Comparison of ENCODE assay signal across 1 cellular context in the genomic region with DNA sequence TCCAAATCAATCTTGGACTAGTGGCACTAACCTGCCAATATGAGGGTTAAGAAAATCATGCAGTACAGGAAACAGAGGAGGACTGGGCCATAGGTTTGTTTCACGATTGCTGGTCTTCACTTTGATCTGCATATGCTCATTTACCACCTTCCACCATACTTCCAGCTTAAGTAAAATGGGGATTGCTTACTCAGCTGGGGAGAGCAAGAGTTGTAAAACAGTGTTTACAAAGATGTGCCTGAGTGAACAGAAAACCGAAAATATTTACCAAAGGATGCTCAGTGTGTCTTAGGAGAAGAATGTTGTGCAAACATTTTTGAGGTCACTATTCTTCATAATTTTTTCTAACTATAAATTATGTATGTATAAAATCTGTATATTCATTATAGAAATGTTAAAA.
TF ChIP-seq lines count a peak whose summit lies in the region.

No MANE protein-coding gene starts in this region.

TF ChIP-seq in IMR-90, 13 proteins besides CTCF, POLR2A, EP300 and RAD21 (continued from another document):
- TF ChIP-seq, protein P1, sequence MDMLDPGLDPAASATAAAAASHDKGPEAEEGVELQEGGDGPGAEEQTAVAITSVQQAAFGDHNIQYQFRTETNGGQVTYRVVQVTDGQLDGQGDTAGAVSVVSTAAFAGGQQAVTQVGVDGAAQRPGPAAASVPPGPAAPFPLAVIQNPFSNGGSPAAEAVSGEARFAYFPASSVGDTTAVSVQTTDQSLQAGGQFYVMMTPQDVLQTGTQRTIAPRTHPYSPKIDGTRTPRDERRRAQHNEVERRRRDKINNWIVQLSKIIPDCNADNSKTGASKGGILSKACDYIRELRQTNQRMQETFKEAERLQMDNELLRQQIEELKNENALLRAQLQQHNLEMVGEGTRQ (IDR thresholded peaks at IDR 0.05; ENCODE audit: low read depth, low read length): no peak
- TF ChIP-seq MAFK (IDR thresholded peaks at IDR 0.05; ENCODE audit: low read depth, low read length): no peak
- TF ChIP-seq CHD1 (IDR thresholded peaks at IDR 0.05; ENCODE audit: low read depth, low read length): no peak
- TF ChIP-seq BHLHE40 (IDR thresholded peaks at IDR 0.05; ENCODE audit: low read depth, low read length): no peak
- TF ChIP-seq MXI1 (IDR thresholded peaks at IDR 0.05; ENCODE audit: borderline replicate concordance, low read depth, low read length): no peak
- no peak for TF ChIP-seq SMC3 (IDR thresholded peaks at IDR 0.05; ENCODE audit: low read depth, low read length)
- no peak for TF ChIP-seq FOS (IDR thresholded peaks at IDR 0.05; ENCODE audit: low read depth, low read length)
- TF ChIP-seq RCOR1 (IDR thresholded peaks at IDR 0.05; ENCODE audit: insufficient replicate concordance, low read length): no peak
- no peak for TF ChIP-seq RFX5 (IDR thresholded peaks at IDR 0.05; ENCODE audit: low read depth, low read length)
- TF ChIP-seq, protein P2, sequence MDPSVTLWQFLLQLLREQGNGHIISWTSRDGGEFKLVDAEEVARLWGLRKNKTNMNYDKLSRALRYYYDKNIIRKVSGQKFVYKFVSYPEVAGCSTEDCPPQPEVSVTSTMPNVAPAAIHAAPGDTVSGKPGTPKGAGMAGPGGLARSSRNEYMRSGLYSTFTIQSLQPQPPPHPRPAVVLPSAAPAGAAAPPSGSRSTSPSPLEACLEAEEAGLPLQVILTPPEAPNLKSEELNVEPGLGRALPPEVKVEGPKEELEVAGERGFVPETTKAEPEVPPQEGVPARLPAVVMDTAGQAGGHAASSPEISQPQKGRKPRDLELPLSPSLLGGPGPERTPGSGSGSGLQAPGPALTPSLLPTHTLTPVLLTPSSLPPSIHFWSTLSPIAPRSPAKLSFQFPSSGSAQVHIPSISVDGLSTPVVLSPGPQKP (IDR thresholded peaks at IDR 0.05; ENCODE audit: borderline replicate concordance, low read depth, low read length): no peak
- no peak for TF ChIP-seq MAZ (IDR thresholded peaks at IDR 0.05; ENCODE audit: borderline replicate concordance, low read depth, low read length)
- no peak for TF ChIP-seq NFE2L2 (IDR thresholded peaks at IDR 0.05; ENCODE audit: low read depth, low read length)
